ENCODE assay signal across 9 cellular contexts in the genomic region with DNA sequence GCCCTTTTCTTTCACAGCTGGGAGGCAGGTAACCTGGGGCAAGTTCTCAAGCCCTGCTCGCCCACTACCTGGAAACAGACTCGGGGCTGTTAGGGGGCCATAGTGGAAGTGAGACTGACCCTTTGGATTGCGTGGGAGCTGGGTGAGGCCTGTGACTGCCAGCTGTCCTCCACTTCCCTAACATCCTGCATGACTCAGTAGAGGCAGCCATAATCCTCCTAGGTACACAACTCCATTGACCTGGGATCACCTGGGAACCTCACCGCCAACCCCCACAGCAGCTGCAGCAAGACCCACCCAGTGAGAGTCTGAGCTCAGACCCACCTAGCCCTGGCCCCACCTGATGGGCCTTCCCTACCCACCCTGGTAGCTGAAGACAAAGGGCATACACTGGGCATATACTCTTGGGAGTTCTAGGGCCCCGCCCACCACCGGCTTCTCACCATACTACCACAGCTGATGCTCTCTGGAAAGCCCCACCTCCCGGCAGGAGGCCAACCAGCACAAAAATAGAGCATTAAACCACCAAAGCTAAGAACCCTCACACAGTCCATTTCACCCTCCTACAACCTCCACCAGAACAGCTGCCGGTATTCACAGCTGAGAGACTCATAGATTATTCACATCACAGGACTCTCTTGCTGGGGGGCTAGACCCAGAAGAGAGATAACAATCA.
DNase-seq lines count a peak whose midpoint lies in the region; ATAC-seq and TF ChIP-seq lines count a peak whose summit lies in the region.
"Had no signal": no experiment of that assay in that cellular context is flagged by ENCODE, and none has a peak within 500 bp of the region (broad histone marks: within the 10 kb centered on the region; RNA-seq: fewer than 3 reads in every experiment).

No MANE protein-coding gene starts in this region.

- peaks cover 11% of the 10 kb centered on the region for H3K27me3 Mint-ChIP-seq in chondrocyte (ENCODE audit: low read depth)
- peaks cover 45% of the 10 kb centered on the region for H3K27me3 Mint-ChIP-seq in activated naive CD4-positive, alpha-beta T cell treated with anti-CD3 and anti-CD28 coated beads for 36 hours (ENCODE audit: low read depth)

- TF ChIP-seq POLR2A in Peyer's patch (IDR thresholded peaks at IDR 0.05): no peak

- H3K36me3 Mint-ChIP-seq in chondrocyte (ENCODE audit: low read depth): peaks cover 9% of the 10 kb centered on the region
- H3K36me3 Mint-ChIP-seq in activated naive CD4-positive, alpha-beta T cell treated with anti-CD3 and anti-CD28 coated beads for 36 hours (ENCODE audit: low read depth): no peaks in the 10 kb centered on the region

- H3K4me1 Mint-ChIP-seq in chondrocyte (ENCODE audit: low read depth): peaks cover 26% of the 10 kb centered on the region
- H3K4me1 Mint-ChIP-seq in activated naive CD4-positive, alpha-beta T cell treated with anti-CD3 and anti-CD28 coated beads for 36 hours (ENCODE audit: low read depth): peaks cover 4% of the 10 kb centered on the region

- CTCF ChIA-PET in activated naive CD4-positive, alpha-beta T cell treated with anti-CD3 and anti-CD28 coated beads for 36 hours (lab: Charles Lee): no interaction called here

- H3K4me3 Mint-ChIP-seq in chondrocyte (ENCODE audit: unreplicated experiment): no peak overlapping the region
- no peak overlapping the region for H3K4me3 Mint-ChIP-seq in activated naive CD4-positive, alpha-beta T cell treated with anti-CD3 and anti-CD28 coated beads for 36 hours

- H3K36me3 ChIP-seq in Peyer's patch: no peaks in the 10 kb centered on the region

- TF ChIP-seq CTCF in GM10266 (IDR thresholded peaks at IDR 0.05; ENCODE audit: control insufficient read depth, insufficient read depth, low read depth, missing control alignments): no peak
- no peak for TF ChIP-seq CTCF in chondrocyte (IDR thresholded peaks at IDR 0.05)
- TF ChIP-seq CTCF in Peyer's patch (IDR thresholded peaks at IDR 0.05): no peak

- H3K4me1 ChIP-seq in Peyer's patch: no peaks in the 10 kb centered on the region

- no peaks in the 10 kb centered on the region for H3K27me3 ChIP-seq in Peyer's patch

- peak; percentile 61 for ATAC-seq in GM21367 (IDR thresholded peaks at IDR 0.05; ENCODE audit: unreplicated experiment)
- ATAC-seq in HG03196 (IDR thresholded peaks at IDR 0.05; ENCODE audit: unreplicated experiment): peak; percentile 62

- H3K9me3 Mint-ChIP-seq in chondrocyte (ENCODE audit: low read depth): peaks cover 31% of the 10 kb centered on the region
- H3K9me3 Mint-ChIP-seq in activated naive CD4-positive, alpha-beta T cell treated with anti-CD3 and anti-CD28 coated beads for 36 hours: no peaks in the 10 kb centered on the region

- DNase-seq in GM10266 (ENCODE audit: extremely low spot score) (peak; percentile 21), chondrocyte (ENCODE audit: low spot score) (no peak), Peyer's patch (no peak), NCI-H2227 (lab: John Stamatoyannopoulos, UW; ENCODE audit: unreplicated experiment) (no peak), GOT3 (lab: John Stamatoyannopoulos, UW) (no peak)
- DNase-seq in activated naive CD4-positive, alpha-beta T cell treated with anti-CD3 and anti-CD28 coated beads for 36 hours: no peak
- DNase-seq: NCI-H1417 treated with DMSO at 0.1 percent for 48 hours had no signal

- H3K27ac Mint-ChIP-seq in chondrocyte (ENCODE audit: unreplicated experiment): peak overlapping the region; percentile 45
- no peak overlapping the region for H3K27ac Mint-ChIP-seq in activated naive CD4-positive, alpha-beta T cell treated with anti-CD3 and anti-CD28 coated beads for 36 hours

- H3K27ac ChIP-seq in Peyer's patch: no peak overlapping the region

- H3K9me3 ChIP-seq in Peyer's patch: no peaks in the 10 kb centered on the region

- intact Hi-C loops in activated naive CD4-positive, alpha-beta T cell treated with anti-CD3 and anti-CD28 coated beads for 36 hours (cut with micrococcal nuclease): no loop called here

- no peak overlapping the region for H3K4me3 ChIP-seq in Peyer's patch
